Comparison of ENCODE assay signal across 1 cellular context in genomic region chr12:49534122-49534521, GRCh38. TPM values are rescaled to one million over a fixed set of nuclear protein-coding genes. Genes with fewer than 3 reads are reported as not detected.
"Had no signal": no experiment of that assay in that cellular context is flagged by ENCODE, and none has a peak within 500 bp of the region (broad histone marks: within the 10 kb centered on the region; RNA-seq: fewer than 3 reads in every experiment).

No MANE protein-coding gene starts in this region.

RNA-seq across cellular contexts. Expression of gene KCNH3, which starts 4.7 kb away (rescaled TPM):
- total RNA-seq: astrocyte had no signal
